19 cellular contexts compared by ENCODE assay signal in genomic region chr14:71232506-71232905, GRCh38.
"Had no signal": no experiment of that assay in that cellular context is flagged by ENCODE, and none has a peak within 500 bp of the region (broad histone marks: within the 10 kb centered on the region; RNA-seq: fewer than 3 reads in every experiment).

No MANE protein-coding gene starts in this region.

- H3K4me1 ChIP-seq: gastrocnemius medialis, pancreas, stomach had no signal

- H3K4me3 ChIP-seq: esophagus muscularis mucosa, gastrocnemius medialis, heart right ventricle, mucosa of descending colon, pancreas, stomach had no signal

- FAIRE-seq: islet of Langerhans, pancreas, small intestine had no signal

- H3K9me3 ChIP-seq: esophagus muscularis mucosa, gastrocnemius medialis, heart right ventricle, mucosa of descending colon, pancreas, stomach had no signal

- DNase-seq: effector memory CD8-positive, alpha-beta T cell; gastrocnemius medialis; heart right ventricle; hypothalamus; kidney glomerular epithelial cell; mammary epithelial cell; mucosa of descending colon; naive thymus-derived CD8-positive, alpha-beta T cell; occipital lobe; pancreas; right cardiac atrium; small intestine; stimulated activated CD4-positive, alpha-beta T cell treated with anti-CD3 and anti-CD28 coated beads, Interleukin-12 subunit alpha, Interleukin-12 subunit beta, amount 100 ng/mL, for 4 hours; stimulated activated naive CD4-positive, alpha-beta T cell; stomach; trophoblast cell had no signal

- H3K27ac ChIP-seq: epithelial cell of prostate, esophagus muscularis mucosa, gastrocnemius medialis, heart right ventricle, pancreas, stomach had no signal

- H3K27me3 ChIP-seq: esophagus muscularis mucosa, gastrocnemius medialis, heart right ventricle, pancreas, stomach had no signal

- H3K36me3 ChIP-seq: esophagus muscularis mucosa, gastrocnemius medialis, heart right ventricle, pancreas, stomach had no signal

- ATAC-seq: effector memory CD8-positive, alpha-beta T cell; gastrocnemius medialis; heart right ventricle; naive thymus-derived CD8-positive, alpha-beta T cell; right cardiac atrium had no signal
